11 cellular contexts compared by ENCODE assay signal in genomic region chr1:9075023-9075422, GRCh38. TPM values are rescaled to one million over a fixed set of nuclear protein-coding genes. Genes with fewer than 3 reads are reported as not detected.
A peak's percentile ranks its signal among the peaks of the same experiment; 100 is the strongest.
DNase-seq lines count a peak whose midpoint lies in the region; ATAC-seq and TF ChIP-seq lines count a peak whose summit lies in the region.
"Had no signal": no experiment of that assay in that cellular context is flagged by ENCODE, and none has a peak within 500 bp of the region (broad histone marks: within the 10 kb centered on the region; RNA-seq: fewer than 3 reads in every experiment).

No MANE protein-coding gene starts in this region.

- H3K36me3 ChIP-seq in esophagus squamous epithelium, result no peaks in the 10 kb centered on the region
- H3K36me3 ChIP-seq: lower lobe of right lung had no signal

- TF ChIP-seq CTCF in CD14-positive monocyte (IDR thresholded peaks at IDR 0.05), result no peak
- no peak for TF ChIP-seq CTCF in esophagus squamous epithelium (IDR thresholded peaks at IDR 0.05)

- no peak for TF ChIP-seq POLR2A in esophagus squamous epithelium (IDR thresholded peaks at IDR 0.05)

- 17 to 25% methylated on average over 5 of the region's 5 CpGs for WGBS in esophagus squamous epithelium, 2 donors

- peaks cover 1 to 5% (median 3%) of the 10 kb centered on the region in 3 donors for H3K27me3 Mint-ChIP-seq in CD14-positive monocyte (ENCODE audit: low read depth in 3 of 3)
- peaks cover 38% of the 10 kb centered on the region for H3K27me3 Mint-ChIP-seq in activated naive CD8-positive, alpha-beta T cell treated with anti-CD3 and anti-CD28 coated beads for 36 hours

- H3K36me3 Mint-ChIP-seq in CD14-positive monocyte, result peaks cover 0 to 2% of the 10 kb centered on the region in 2 donors
- H3K36me3 Mint-ChIP-seq in activated naive CD8-positive, alpha-beta T cell treated with anti-CD3 and anti-CD28 coated beads for 36 hours, result no peaks in the 10 kb centered on the region

- H3K4me1 ChIP-seq in esophagus squamous epithelium, result peaks cover 21 to 95% (median 50%) of the 10 kb centered on the region in 3 donors

- H3K4me3 Mint-ChIP-seq in CD14-positive monocyte, result peak overlapping the region; percentile 52 to 87
- no peak overlapping the region for H3K4me3 Mint-ChIP-seq in activated naive CD8-positive, alpha-beta T cell treated with anti-CD3 and anti-CD28 coated beads for 36 hours

- intact Hi-C loops in CD14-positive monocyte (cut with micrococcal nuclease) (loop anchor here in 1 of 2 donors (5.0 kb wide), 1 partner anchor 203 kb away; no protein-coding TSS in a partner anchor), esophagus squamous epithelium (cut with DNase I) (no loop called here)

- peak overlapping the region; percentile 26 to 65 (median 48) for H3K27ac ChIP-seq in esophagus squamous epithelium
- H3K27ac ChIP-seq: lower lobe of right lung had no signal

- DNase-seq in CD14-positive monocyte (ENCODE audit: low spot score), result no peak
- peak; percentile 89 for DNase-seq in NOMO-1 treated with DMSO at 0.1 percent for 48 hours (lab: John Stamatoyannopoulos, UW; ENCODE audit: unreplicated experiment)
- DNase-seq in esophagus squamous epithelium (lab: John Stamatoyannopoulos, UW), result no peak
- DNase-seq in SK-N-DZ (ENCODE audit: low spot score), result no peak
- no peak for DNase-seq in activated naive CD8-positive, alpha-beta T cell treated with anti-CD3 and anti-CD28 coated beads for 36 hours
- DNase-seq in central memory CD4-positive, alpha-beta T cell, result no peak
- no peak for DNase-seq in globus pallidus (ENCODE audit: low spot score)
- DNase-seq: activated CD8-positive, alpha-beta memory T cell treated with anti-CD3 and anti-CD28 coated beads for 24 hours; C1 segment of cervical spinal cord; lower lobe of right lung had no signal

- peaks cover 61% of the 10 kb centered on the region for H3K4me1 Mint-ChIP-seq in CD14-positive monocyte
- peaks cover 28% of the 10 kb centered on the region for H3K4me1 Mint-ChIP-seq in activated naive CD8-positive, alpha-beta T cell treated with anti-CD3 and anti-CD28 coated beads for 36 hours

- no peak overlapping the region for H3K4me3 ChIP-seq in esophagus squamous epithelium
- H3K4me3 ChIP-seq: lower lobe of right lung had no signal

- ATAC-seq in HG02610 (IDR thresholded peaks at IDR 0.05; ENCODE audit: unreplicated experiment), result peak; percentile 29

- H3K27ac Mint-ChIP-seq in CD14-positive monocyte, result peak overlapping the region; percentile 52 to 87 (median 81)
- no peak overlapping the region for H3K27ac Mint-ChIP-seq in activated naive CD8-positive, alpha-beta T cell treated with anti-CD3 and anti-CD28 coated beads for 36 hours

- H3K9me3 Mint-ChIP-seq in CD14-positive monocyte, result peaks cover 0 to 2% (median 0%) of the 10 kb centered on the region in 7 donors
- no peaks in the 10 kb centered on the region for H3K9me3 Mint-ChIP-seq in activated naive CD8-positive, alpha-beta T cell treated with anti-CD3 and anti-CD28 coated beads for 36 hours

- no peaks in the 10 kb centered on the region for H3K27me3 ChIP-seq in esophagus squamous epithelium

- no peaks in the 10 kb centered on the region for H3K9me3 ChIP-seq in esophagus squamous epithelium
- H3K9me3 ChIP-seq: lower lobe of right lung had no signal

RNA-seq across cellular contexts. Expression of gene SLC2A5, which starts 5.6 kb away (rescaled TPM):
- 1 to 10 TPM in 1 of 2 donors, under 1 TPM in 1; 0.75 to 1.3 TPM for polyA plus RNA-seq in CD14-positive monocyte
- total RNA-seq in esophagus squamous epithelium, result 1 to 10 TPM; 1.9 to 7.1 (median 4.2) TPM
- polyA plus RNA-seq in SK-N-DZ (2014; cell fraction: cytosol; rRNA removed), result not detected in 2 replicates
- polyA plus RNA-seq in SK-N-DZ (2014; cell fraction: nucleus; rRNA removed), result not detected in 2 replicates
- under 1 TPM in 1 of 2 experiments, not detected in 1; 0.08 TPM for total RNA-seq in activated naive CD8-positive, alpha-beta T cell treated with anti-CD3 and anti-CD28 coated beads for 36 hours

RNA-seq across cellular contexts. Expression of gene SLC2A7, which starts 48.8 kb away (rescaled TPM):
- polyA plus RNA-seq in CD14-positive monocyte, result not detected
- total RNA-seq in esophagus squamous epithelium, result under 1 TPM in 1 of 4 donors, not detected in 3; 0.38 TPM
- not detected in 2 replicates for polyA plus RNA-seq in SK-N-DZ (2014; cell fraction: cytosol; rRNA removed)
- not detected in 2 replicates for polyA plus RNA-seq in SK-N-DZ (2014; cell fraction: nucleus; rRNA removed)
- total RNA-seq in activated naive CD8-positive, alpha-beta T cell treated with anti-CD3 and anti-CD28 coated beads for 36 hours, result under 1 TPM in 1 of 2 experiments, not detected in 1; 0.14 TPM
- total RNA-seq: lower lobe of right lung had no signal

RNA-seq across cellular contexts. Expression of gene GPR157, which starts 53.9 kb away (rescaled TPM):
- 1 to 10 TPM in 1 of 2 donors, under 1 TPM in 1; 0.56 to 1.1 TPM for polyA plus RNA-seq in CD14-positive monocyte
- 10 to 100 TPM; 28.5 to 57.4 (median 30.2) TPM for total RNA-seq in esophagus squamous epithelium
- 0.08 and 0.25 TPM in 2 replicates for polyA plus RNA-seq in SK-N-DZ (2014; cell fraction: cytosol; rRNA removed)
- polyA plus RNA-seq in SK-N-DZ (2014; cell fraction: nucleus; rRNA removed), result 0.05 TPM in 1 of 2 replicates, not detected in the other
- total RNA-seq in activated naive CD8-positive, alpha-beta T cell treated with anti-CD3 and anti-CD28 coated beads for 36 hours, result 1 to 10 TPM; 2.1 to 2.3 TPM

Comparison
In these comparisons a context has a peak if more than half of its experiments do, and no peak if none do; other contexts are left out.
1. RNA of gene GPR157, which starts 53.9 kb away (total RNA-seq): 28.5 to 57.4 TPM in esophagus squamous epithelium; 2.1 to 2.3 TPM in activated naive CD8-positive, alpha-beta T cell treated with anti-CD3 and anti-CD28 coated beads for 36 hours; every median in the first group is over 4 times any median in the second.